ENCODE assay signal across 10 cellular contexts in genomic region chr17:72510454-72511016, GRCh38.
A peak's percentile ranks its signal among the peaks of the same experiment; 100 is the strongest.
DNase-seq lines count a peak whose midpoint lies in the region; ATAC-seq, FAIRE-seq and TF ChIP-seq lines count a peak whose summit lies in the region.
"Had no signal": no experiment of that assay in that cellular context is flagged by ENCODE, and none has a peak within 500 bp of the region (broad histone marks: within the 10 kb centered on the region; RNA-seq: fewer than 3 reads in every experiment).

No MANE protein-coding gene starts in this region.

- WGBS in esophagus muscularis mucosa: 80% methylated on average over 1 of the region's 1 CpG

- TF ChIP-seq EP300 in esophagus muscularis mucosa (IDR thresholded peaks at IDR 0.05): no peak

- H3K27ac ChIP-seq in fibroblast of lung (ENCODE audit: insufficient read depth, low read length) (no peak overlapping the region), esophagus muscularis mucosa (replicated peaks in 1 of 4) (no peak overlapping the region)
- H3K27ac ChIP-seq: skin epidermis had no signal

- H3K79me2 ChIP-seq in fibroblast of lung (ENCODE audit: control insufficient read depth, insufficient read depth, low read length): no peaks in the 10 kb centered on the region

- peak overlapping the region; percentile 59 for H3K4me2 ChIP-seq in fibroblast of lung (ENCODE audit: extremely low read depth, insufficient read depth, low read length)

- no peaks in the 10 kb centered on the region for H3K36me3 ChIP-seq in fibroblast of lung (ENCODE audit: control insufficient read depth, insufficient read depth, low read length)
- H3K36me3 ChIP-seq in esophagus muscularis mucosa: no peaks in the 10 kb centered on the region

- H3K27me3 ChIP-seq in fibroblast of lung (ENCODE audit: control insufficient read depth, insufficient read depth, low read length) (no peaks in the 10 kb centered on the region), esophagus muscularis mucosa (no peaks in the 10 kb centered on the region)

- no peaks in the 10 kb centered on the region for H3K9me3 ChIP-seq in fibroblast of lung (ENCODE audit: control insufficient read depth, insufficient read depth, low read depth, low read length)
- H3K9me3 ChIP-seq in esophagus muscularis mucosa: no peaks in the 10 kb centered on the region

- TF ChIP-seq POLR2A in GM12891 (IDR thresholded peaks at IDR 0.05; ENCODE audit: low read depth, low read length) (no peak), esophagus muscularis mucosa (IDR thresholded peaks at IDR 0.05; ENCODE audit: low read depth) (no peak)

- CTCF ChIA-PET in activated naive CD4-positive, alpha-beta T cell treated with anti-CD3 and anti-CD28 coated beads, Interleukin-2, amount 10 ng/mL, durations not matched to agents 7 days and 5 days (lab: Charles Lee): no interaction called here

- intact Hi-C loops in esophagus muscularis mucosa (cut with DNase I): no loop called here

- H4K20me1 ChIP-seq in fibroblast of lung (ENCODE audit: control insufficient read depth, extremely low read depth, insufficient read depth, low read length): no peaks in the 10 kb centered on the region

- no peak overlapping the region for H3K27ac Mint-ChIP-seq in activated naive CD4-positive, alpha-beta T cell treated with anti-CD3 and anti-CD28 coated beads, Interleukin-2, amount 10 ng/mL, durations not matched to agents 7 days and 5 days
- no peak overlapping the region for H3K27ac Mint-ChIP-seq in T-helper 2 cell treated with Interferon-gamma antibody and Interleukin-4, amounts not matched to agents 5 μg/mL and 100 μg/mL, for 36 hours

- ATAC-seq in activated T-cell treated with anti-CD3 and anti-CD28 coated beads, Interleukin-2, amount 50 U/mL, for 4 hours: no peak

- H3K36me3 Mint-ChIP-seq in activated naive CD4-positive, alpha-beta T cell treated with anti-CD3 and anti-CD28 coated beads, Interleukin-2, amount 10 ng/mL, durations not matched to agents 7 days and 5 days: no peaks in the 10 kb centered on the region
- H3K36me3 Mint-ChIP-seq in activated T-cell treated with anti-CD3 and anti-CD28 coated beads, Interleukin-2, amount 50 U/mL, for 4 hours (ENCODE audit: insufficient read depth): no peaks in the 10 kb centered on the region
- H3K36me3 Mint-ChIP-seq in T-helper 2 cell treated with Interferon-gamma antibody and Interleukin-4, amounts not matched to agents 5 μg/mL and 100 μg/mL, for 36 hours (ENCODE audit: low read depth): no peaks in the 10 kb centered on the region

- H3K4me3 ChIP-seq in fibroblast of lung (replicated peaks in 1 of 4; ENCODE audit: control extremely low read depth in 1 of 4, insufficient read depth in 1 of 4, low read depth in 3 of 4, low read length in 4 of 4) (no peak overlapping the region), esophagus muscularis mucosa (no peak overlapping the region)
- H3K4me3 ChIP-seq: skin epidermis had no signal

- peak overlapping the region; percentile 41 for H2AFZ ChIP-seq in fibroblast of lung (ENCODE audit: low read length)

- H3K9me3 Mint-ChIP-seq in activated naive CD4-positive, alpha-beta T cell treated with anti-CD3 and anti-CD28 coated beads, Interleukin-2, amount 10 ng/mL, durations not matched to agents 7 days and 5 days: peaks cover 3% of the 10 kb centered on the region
- H3K9me3 Mint-ChIP-seq in activated T-cell treated with anti-CD3 and anti-CD28 coated beads, Interleukin-2, amount 50 U/mL, for 4 hours: no peaks in the 10 kb centered on the region
- H3K9me3 Mint-ChIP-seq in T-helper 2 cell treated with Interferon-gamma antibody and Interleukin-4, amounts not matched to agents 5 μg/mL and 100 μg/mL, for 36 hours: no peaks in the 10 kb centered on the region

- H3K4me1 Mint-ChIP-seq in activated naive CD4-positive, alpha-beta T cell treated with anti-CD3 and anti-CD28 coated beads, Interleukin-2, amount 10 ng/mL, durations not matched to agents 7 days and 5 days: no peaks in the 10 kb centered on the region
- no peaks in the 10 kb centered on the region for H3K4me1 Mint-ChIP-seq in activated T-cell treated with anti-CD3 and anti-CD28 coated beads, Interleukin-2, amount 50 U/mL, for 4 hours (ENCODE audit: low read depth)
- H3K4me1 Mint-ChIP-seq in T-helper 2 cell treated with Interferon-gamma antibody and Interleukin-4, amounts not matched to agents 5 μg/mL and 100 μg/mL, for 36 hours (ENCODE audit: low read depth): no peaks in the 10 kb centered on the region

- TF ChIP-seq CTCF in fibroblast of lung (conservative IDR thresholded peaks at IDR 0.05 in 1 of 2, IDR thresholded peaks at IDR 0.05 in 1 of 2; ENCODE audit: low read depth in 1 of 2, low read length in 2 of 2) (no peak), esophagus muscularis mucosa (IDR thresholded peaks at IDR 0.05) (no peak)

- H3K4me3 Mint-ChIP-seq in activated naive CD4-positive, alpha-beta T cell treated with anti-CD3 and anti-CD28 coated beads, Interleukin-2, amount 10 ng/mL, durations not matched to agents 7 days and 5 days: no peak overlapping the region
- H3K4me3 Mint-ChIP-seq in activated T-cell treated with anti-CD3 and anti-CD28 coated beads, Interleukin-2, amount 50 U/mL, for 4 hours: no peak overlapping the region
- no peak overlapping the region for H3K4me3 Mint-ChIP-seq in T-helper 2 cell treated with Interferon-gamma antibody and Interleukin-4, amounts not matched to agents 5 μg/mL and 100 μg/mL, for 36 hours

- FAIRE-seq in GM12891 (lab: Jason Lieb, UNC): no peak
- FAIRE-seq: G401.6 had no signal

- H3K9ac ChIP-seq in fibroblast of lung (ENCODE audit: insufficient read depth, low read length): no peak overlapping the region

- peaks cover 4% of the 10 kb centered on the region for H3K4me1 ChIP-seq in fibroblast of lung (ENCODE audit: control insufficient read depth, extremely low read depth, insufficient read depth, low read length)
- peaks cover 0 to 9% (median 3%) of the 10 kb centered on the region in 4 donors for H3K4me1 ChIP-seq in esophagus muscularis mucosa

- no peaks in the 10 kb centered on the region for H3K27me3 Mint-ChIP-seq in activated naive CD4-positive, alpha-beta T cell treated with anti-CD3 and anti-CD28 coated beads, Interleukin-2, amount 10 ng/mL, durations not matched to agents 7 days and 5 days
- no peaks in the 10 kb centered on the region for H3K27me3 Mint-ChIP-seq in activated T-cell treated with anti-CD3 and anti-CD28 coated beads, Interleukin-2, amount 50 U/mL, for 4 hours (ENCODE audit: low read depth)
- no peaks in the 10 kb centered on the region for H3K27me3 Mint-ChIP-seq in T-helper 2 cell treated with Interferon-gamma antibody and Interleukin-4, amounts not matched to agents 5 μg/mL and 100 μg/mL, for 36 hours (ENCODE audit: low read depth)

- DNase-seq in GM12891 (ENCODE audit: insufficient read length, low spot score): no peak
- DNase-seq in H4 (ENCODE audit: low spot score): peak; percentile 84
- peak; percentile 75 for DNase-seq in M059J (ENCODE audit: low read depth)
- DNase-seq in fibroblast of lung (ENCODE audit: low read depth in 2 of 2): peak; percentile 46 to 61
- DNase-seq in activated naive CD4-positive, alpha-beta T cell treated with anti-CD3 and anti-CD28 coated beads, Interleukin-2, amount 10 ng/mL, durations not matched to agents 7 days and 5 days: no peak
- no peak for DNase-seq in activated T-cell treated with anti-CD3 and anti-CD28 coated beads, Interleukin-2, amount 50 U/mL, for 4 hours
- no peak for DNase-seq in esophagus muscularis mucosa (ENCODE audit: extremely low spot score)
- DNase-seq in T-helper 2 cell treated with Interferon-gamma antibody and Interleukin-4, amounts not matched to agents 5 μg/mL and 100 μg/mL, for 36 hours (ENCODE audit: low spot score): no peak

TF ChIP-seq in GM12891, 5 proteins besides CTCF, POLR2A, EP300 and RAD21:
- no peak for TF ChIP-seq TAF1 (IDR thresholded peaks at IDR 0.05; ENCODE audit: low read depth, low read length)
- peak; percentile 87 for TF ChIP-seq SPI1 (IDR thresholded peaks at IDR 0.05; ENCODE audit: low read depth, low read length)

Comparison
In these comparisons a context has a peak if more than half of its experiments do, and no peak if none do; other contexts are left out.
1. DNase-seq: peak in H4 (single experiment), M059J (single experiment) and fibroblast of lung (2 of 2); none in GM12891 (single experiment), activated naive CD4-positive, alpha-beta T cell treated with anti-CD3 and anti-CD28 coated beads, Interleukin-2, amount 10 ng/mL, durations not matched to agents 7 days and 5 days (single experiment), activated T-cell treated with anti-CD3 and anti-CD28 coated beads, Interleukin-2, amount 50 U/mL, for 4 hours (single experiment), esophagus muscularis mucosa (single experiment) and T-helper 2 cell treated with Interferon-gamma antibody and Interleukin-4, amounts not matched to agents 5 μg/mL and 100 μg/mL, for 36 hours (single experiment).